ENCODE assay signal across 8 cellular contexts in the genomic region with DNA sequence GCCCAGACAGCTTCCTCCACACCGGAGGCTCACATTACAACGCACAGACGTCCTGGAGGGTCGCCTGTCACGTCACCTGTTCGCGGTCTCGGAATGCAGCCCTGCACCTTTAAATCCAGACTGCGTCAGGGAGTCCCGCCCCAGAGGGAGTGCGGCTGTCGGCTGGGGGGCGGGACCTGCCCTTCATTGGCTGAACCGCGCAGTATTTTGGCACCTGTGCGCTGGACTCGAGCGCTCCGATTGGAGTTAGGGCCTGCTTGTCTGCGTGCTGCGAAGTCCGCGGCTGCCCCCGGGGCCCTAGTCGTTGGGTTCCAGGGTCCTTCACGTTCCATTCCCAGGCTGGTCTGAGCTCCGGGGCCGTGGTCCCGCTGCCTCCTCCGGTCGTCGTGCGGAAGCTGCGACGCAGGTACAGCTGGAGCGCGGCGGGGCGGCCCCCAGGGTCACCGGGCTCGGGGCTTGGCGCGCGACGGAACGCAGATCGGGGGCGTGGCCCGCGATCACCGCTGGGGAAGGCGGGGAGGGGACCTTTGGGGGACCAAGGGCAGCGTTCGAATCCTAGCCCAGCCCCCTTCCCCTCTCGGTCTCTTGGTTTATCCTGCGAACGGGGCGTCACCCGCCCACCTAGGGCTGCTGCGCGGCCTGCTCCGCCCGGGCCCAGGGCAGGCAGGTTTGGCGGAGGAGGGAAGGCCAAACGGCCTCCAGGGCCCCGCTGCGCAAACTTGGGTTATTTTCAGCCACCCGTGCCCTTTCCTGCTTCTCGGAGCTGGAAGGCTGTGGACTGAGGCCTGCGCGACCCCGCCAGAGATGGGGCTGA. TPM values are rescaled to one million over a fixed set of nuclear protein-coding genes. Genes with fewer than 3 reads are reported as not detected.
DNase-seq lines count a peak whose midpoint lies in the region; ATAC-seq and TF ChIP-seq lines count a peak whose summit lies in the region.

A gene with protein sequence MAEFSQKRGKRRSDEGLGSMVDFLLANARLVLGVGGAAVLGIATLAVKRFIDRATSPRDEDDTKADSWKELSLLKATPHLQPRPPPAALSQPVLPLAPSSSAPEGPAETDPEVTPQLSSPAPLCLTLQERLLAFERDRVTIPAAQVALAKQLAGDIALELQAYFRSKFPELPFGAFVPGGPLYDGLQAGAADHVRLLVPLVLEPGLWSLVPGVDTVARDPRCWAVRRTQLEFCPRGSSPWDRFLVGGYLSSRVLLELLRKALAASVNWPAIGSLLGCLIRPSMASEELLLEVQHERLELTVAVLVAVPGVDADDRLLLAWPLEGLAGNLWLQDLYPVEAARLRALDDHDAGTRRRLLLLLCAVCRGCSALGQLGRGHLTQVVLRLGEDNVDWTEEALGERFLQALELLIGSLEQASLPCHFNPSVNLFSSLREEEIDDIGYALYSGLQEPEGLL (plus strand): TSS at position 331 of the 814 bp plus-strand sequence. CDS start 2,059 bp downstream, outside the sequence.

- peak; percentile 55 for ATAC-seq in HG03457 (IDR thresholded peaks at IDR 0.05; ENCODE audit: unreplicated experiment)
- ATAC-seq in left lung: peak; percentile 87

- H3K4me3 Mint-ChIP-seq in activated CD4-positive, alpha-beta T cell treated with anti-CD3 and anti-CD28 coated beads, Interleukin-2, amount 10 ng/mL, durations not matched to agents 7 days and 5 days: peak within 1 kb of the TSS; percentile 76
- peak within 1 kb of the TSS; percentile 82 for H3K4me3 Mint-ChIP-seq in dendritic cell treated with granulocyte-macrophage colony-stimulating factor and Interleukin-4, amounts not matched to agents 40 ng/mL and 50 ng/mL, for 4 days

- CTCF ChIA-PET in BJ (lab: Yijun Ruan, JAX): interaction anchor here (1.2 to 1.7 kb wide), 2 partner anchors 13 to 27 kb away, joined by 3 read pairs; no protein-coding TSS in a partner anchor
- CTCF ChIA-PET in activated CD4-positive, alpha-beta T cell treated with anti-CD3 and anti-CD28 coated beads, Interleukin-2, amount 10 ng/mL, durations not matched to agents 7 days and 5 days (lab: Charles Lee): interaction anchor here (1.0 to 1.7 kb wide), 5 partner anchors 20 to 77 kb away, joined by 3 to 8 read pairs (median 3); a partner anchor contains a TSS

- peaks cover 22 to 48% of the 10 kb centered on the region in 2 donors for H3K4me1 ChIP-seq in left lung

- no peaks in the 10 kb centered on the region for H3K9me3 Mint-ChIP-seq in activated CD4-positive, alpha-beta T cell treated with anti-CD3 and anti-CD28 coated beads, Interleukin-2, amount 10 ng/mL, durations not matched to agents 7 days and 5 days
- no peaks in the 10 kb centered on the region for H3K9me3 Mint-ChIP-seq in dendritic cell treated with granulocyte-macrophage colony-stimulating factor and Interleukin-4, amounts not matched to agents 40 ng/mL and 50 ng/mL, for 4 days

- peak within 1 kb of the TSS; percentile 86 to 88 for H3K27ac ChIP-seq in left lung

- no peaks in the 10 kb centered on the region for H3K9me3 ChIP-seq in left lung

- H3K4me3 ChIP-seq in BJ (ENCODE audit: low read depth, low read length) (peak within 1 kb of the TSS; percentile 80), left lung (peak within 1 kb of the TSS; percentile 89 to 94)

- peaks cover 37% of the 10 kb centered on the region for H3K36me3 ChIP-seq in BJ (ENCODE audit: control insufficient read depth, insufficient read depth, low read length)
- H3K36me3 ChIP-seq in left lung: peaks cover 0 to 42% of the 10 kb centered on the region in 2 donors

- TF ChIP-seq CTCF in BJ (IDR thresholded peaks at IDR 0.05; ENCODE audit: insufficient read depth, low read depth, low read length) (no peak), left lung (IDR thresholded peaks at IDR 0.05) (no peak)

- peaks cover 43% of the 10 kb centered on the region for H3K4me1 Mint-ChIP-seq in activated CD4-positive, alpha-beta T cell treated with anti-CD3 and anti-CD28 coated beads, Interleukin-2, amount 10 ng/mL, durations not matched to agents 7 days and 5 days
- H3K4me1 Mint-ChIP-seq in dendritic cell treated with granulocyte-macrophage colony-stimulating factor and Interleukin-4, amounts not matched to agents 40 ng/mL and 50 ng/mL, for 4 days (ENCODE audit: low read depth): peaks cover 56% of the 10 kb centered on the region

- intact Hi-C loops in dendritic cell treated with granulocyte-macrophage colony-stimulating factor and Interleukin-4, amounts not matched to agents 40 ng/mL and 50 ng/mL, for 4 days (cut with micrococcal nuclease): no loop called here
- intact Hi-C loops in left lung (cut with DNase I): no loop called here

- peak within 1 kb of the TSS; percentile 86 for H3K27ac Mint-ChIP-seq in activated CD4-positive, alpha-beta T cell treated with anti-CD3 and anti-CD28 coated beads, Interleukin-2, amount 10 ng/mL, durations not matched to agents 7 days and 5 days
- peak within 1 kb of the TSS; percentile 75 for H3K27ac Mint-ChIP-seq in dendritic cell treated with granulocyte-macrophage colony-stimulating factor and Interleukin-4, amounts not matched to agents 40 ng/mL and 50 ng/mL, for 4 days

- POLR2A ChIA-PET in BJ (lab: Charles Lee): interaction anchor here (0.6 kb wide), 1 partner anchor 42 kb away, joined by 4 read pairs; no protein-coding TSS in a partner anchor
- POLR2A ChIA-PET in activated CD4-positive, alpha-beta T cell treated with anti-CD3 and anti-CD28 coated beads, Interleukin-2, amount 10 ng/mL, durations not matched to agents 7 days and 5 days (lab: Charles Lee): interaction anchor here (0.7 kb wide), 1 partner anchor 36 kb away, joined by 3 read pairs; no protein-coding TSS in a partner anchor

- H3K27me3 ChIP-seq in BJ (ENCODE audit: control insufficient read depth, insufficient read depth, low read length) (no peaks in the 10 kb centered on the region), left lung (no peaks in the 10 kb centered on the region)

- DNase-seq in BJ (ENCODE audit: low read depth) (peak; percentile 73), GM19240 (ENCODE audit: insufficient read length, low spot score) (peak; percentile 100), NCI-H526 treated with DMSO at 0.1 percent for 48 hours (lab: John Stamatoyannopoulos, UW) (peak; percentile 81), left lung (peak; percentile 96 to 97)
- DNase-seq in activated CD4-positive, alpha-beta T cell treated with anti-CD3 and anti-CD28 coated beads, Interleukin-2, amount 10 ng/mL, durations not matched to agents 7 days and 5 days: peak; percentile 95
- DNase-seq in stimulated activated CD4-positive, alpha-beta T cell treated with anti-CD3 and anti-CD28 coated beads, Interleukin-2, amount 100 ng/mL, for 4 hours (ENCODE audit: low read depth): peak; percentile 88

- H3K36me3 Mint-ChIP-seq in activated CD4-positive, alpha-beta T cell treated with anti-CD3 and anti-CD28 coated beads, Interleukin-2, amount 10 ng/mL, durations not matched to agents 7 days and 5 days (ENCODE audit: low read depth): peaks cover 10% of the 10 kb centered on the region
- H3K36me3 Mint-ChIP-seq in dendritic cell treated with granulocyte-macrophage colony-stimulating factor and Interleukin-4, amounts not matched to agents 40 ng/mL and 50 ng/mL, for 4 days (ENCODE audit: low read depth): peaks cover 57% of the 10 kb centered on the region

- no peaks in the 10 kb centered on the region for H3K27me3 Mint-ChIP-seq in activated CD4-positive, alpha-beta T cell treated with anti-CD3 and anti-CD28 coated beads, Interleukin-2, amount 10 ng/mL, durations not matched to agents 7 days and 5 days
- no peaks in the 10 kb centered on the region for H3K27me3 Mint-ChIP-seq in dendritic cell treated with granulocyte-macrophage colony-stimulating factor and Interleukin-4, amounts not matched to agents 40 ng/mL and 50 ng/mL, for 4 days

RNA-seq across cellular contexts. Expression of the gene that starts here (rescaled TPM):
- 6.8 and 12.0 TPM in 2 replicates for polyA plus RNA-seq in BJ (2011; rRNA removed)
- 9.3 and 10.8 TPM in 2 replicates for polyA minus RNA-seq in BJ (2011; rRNA and poly(A)+ RNA removed)
- total RNA-seq in activated CD4-positive, alpha-beta T cell treated with anti-CD3 and anti-CD28 coated beads, Interleukin-2, amount 10 ng/mL, durations not matched to agents 7 days and 5 days: 1 to 10 TPM; 6.8 to 8.5 TPM
- total RNA-seq in left lung: 10 to 100 TPM in 1 of 2 donors, 1 to 10 TPM in 1; 9.0 to 16.3 TPM

Comparison
In these comparisons a context has a peak if more than half of its experiments do, and no peak if none do; other contexts are left out.
1. Peak in every context shown above with its lines: DNase-seq, ATAC-seq, H3K4me3 ChIP-seq and H3K27ac ChIP-seq.